8 cellular contexts compared by ENCODE assay signal in genomic region chr10:72297968-72298773, GRCh38. TPM values are rescaled to one million over a fixed set of nuclear protein-coding genes. Genes with fewer than 3 reads are reported as not detected.
A peak's percentile ranks its signal among the peaks of the same experiment; 100 is the strongest.
DNase-seq lines count a peak whose midpoint lies in the region; TF ChIP-seq lines count a peak whose summit lies in the region.

No MANE protein-coding gene starts in this region.

- no peaks in the 10 kb centered on the region for H3K27me3 Mint-ChIP-seq in activated naive CD4-positive, alpha-beta T cell treated with anti-CD3 and anti-CD28 coated beads, Interleukin-2, amount 50 U/mL, for 24 hours
- no peaks in the 10 kb centered on the region for H3K27me3 Mint-ChIP-seq in glutamatergic neuron (ENCODE audit: unreplicated experiment)

- H3K4me1 Mint-ChIP-seq in activated naive CD4-positive, alpha-beta T cell treated with anti-CD3 and anti-CD28 coated beads, Interleukin-2, amount 50 U/mL, for 24 hours = peaks cover 52% of the 10 kb centered on the region
- peaks cover 5% of the 10 kb centered on the region for H3K4me1 Mint-ChIP-seq in glutamatergic neuron (ENCODE audit: low read depth, unreplicated experiment)

- no peak for TF ChIP-seq CTCF in glutamatergic neuron (IDR thresholded peaks at IDR 0.05; ENCODE audit: partially characterized antibody, unreplicated experiment)
- TF ChIP-seq CTCF in osteoblast (IDR thresholded peaks at IDR 0.05; ENCODE audit: extremely low read depth, low read depth, low read length) = no peak

- no peaks in the 10 kb centered on the region for H3K9me3 Mint-ChIP-seq in activated naive CD4-positive, alpha-beta T cell treated with anti-CD3 and anti-CD28 coated beads, Interleukin-2, amount 50 U/mL, for 24 hours
- H3K9me3 Mint-ChIP-seq in glutamatergic neuron (ENCODE audit: unreplicated experiment) = peaks cover 2% of the 10 kb centered on the region

- H3K36me3 ChIP-seq in H7 (replicated peaks; ENCODE audit: control insufficient read depth, insufficient read depth, low read length) = no peaks in the 10 kb centered on the region
- H3K36me3 ChIP-seq in SJCRH30 = no peaks in the 10 kb centered on the region
- H3K36me3 ChIP-seq in osteoblast (ENCODE audit: insufficient read depth, low read length) = no peaks in the 10 kb centered on the region
- H3K36me3 ChIP-seq in thymus (ENCODE audit: control insufficient read depth, insufficient read depth) = no peaks in the 10 kb centered on the region

- H3K27me3 ChIP-seq in H7 (ENCODE audit: control insufficient read depth, insufficient read depth, low read length) (no peaks in the 10 kb centered on the region), SJCRH30 (no peaks in the 10 kb centered on the region), osteoblast (ENCODE audit: insufficient read depth, low read length) (no peaks in the 10 kb centered on the region), thymus (ENCODE audit: control insufficient read depth, insufficient read depth) (no peaks in the 10 kb centered on the region)

- H3K4me3 ChIP-seq in H7 (ENCODE audit: insufficient read depth, low read depth, low read length) = peak overlapping the region; percentile 75
- peak overlapping the region; percentile 60 for H3K4me3 ChIP-seq in SJCRH30
- peak overlapping the region; percentile 64 for H3K4me3 ChIP-seq in osteoblast (ENCODE audit: insufficient read depth, low read length)
- peak overlapping the region; percentile 52 for H3K4me3 ChIP-seq in thymus (ENCODE audit: low read length)

- 30% methylated on average over 44 of the region's 44 CpGs for WGBS in thymus

- peak overlapping the region; percentile 83 for H3K4me3 Mint-ChIP-seq in activated naive CD4-positive, alpha-beta T cell treated with anti-CD3 and anti-CD28 coated beads, Interleukin-2, amount 50 U/mL, for 24 hours
- peak overlapping the region; percentile 73 for H3K4me3 Mint-ChIP-seq in glutamatergic neuron (ENCODE audit: unreplicated experiment)

- H3K9me3 ChIP-seq in SJCRH30 (replicated peaks) = no peaks in the 10 kb centered on the region
- H3K9me3 ChIP-seq in osteoblast (ENCODE audit: low read depth, low read length) = no peaks in the 10 kb centered on the region
- no peaks in the 10 kb centered on the region for H3K9me3 ChIP-seq in thymus (ENCODE audit: control insufficient read depth)

- in situ Hi-C loops in G401 (cut with HindIII; ENCODE audit: low sequenced_read_pairs) = no loop called here

- H3K27ac ChIP-seq in SJCRH30 (no peak overlapping the region; the same call in 1 of the 2 replicates), osteoblast (ENCODE audit: low read depth, low read length) (peak overlapping the region; percentile 85), thymus (ENCODE audit: low read depth) (peak overlapping the region; percentile 95)

- H3K4me1 ChIP-seq in SJCRH30 (peaks cover 6% of the 10 kb centered on the region; the same call in 1 of the 2 replicates), osteoblast (ENCODE audit: insufficient read depth, low read length) (peaks cover 11% of the 10 kb centered on the region), thymus (ENCODE audit: control insufficient read depth, insufficient read depth, low read length) (peaks cover 30% of the 10 kb centered on the region)

- peak overlapping the region; percentile 99 for H3K27ac Mint-ChIP-seq in activated naive CD4-positive, alpha-beta T cell treated with anti-CD3 and anti-CD28 coated beads, Interleukin-2, amount 50 U/mL, for 24 hours
- H3K27ac Mint-ChIP-seq in glutamatergic neuron (ENCODE audit: unreplicated experiment) = peak overlapping the region; percentile 76

- H2AFZ ChIP-seq in osteoblast (ENCODE audit: low read length) = peak overlapping the region; percentile 83

- peaks cover 3% of the 10 kb centered on the region for H3K36me3 Mint-ChIP-seq in activated naive CD4-positive, alpha-beta T cell treated with anti-CD3 and anti-CD28 coated beads, Interleukin-2, amount 50 U/mL, for 24 hours
- no peaks in the 10 kb centered on the region for H3K36me3 Mint-ChIP-seq in glutamatergic neuron (ENCODE audit: unreplicated experiment)

- H3K4me2 ChIP-seq in osteoblast (ENCODE audit: insufficient read depth, low read length) = peak overlapping the region; percentile 68

- H3K79me2 ChIP-seq in osteoblast (ENCODE audit: insufficient read depth, low read length) = no peaks in the 10 kb centered on the region

- peak; percentile 99 for DNase-seq in G401 (ENCODE audit: low spot score)
- peak; percentile 99 for DNase-seq in H7
- DNase-seq in M059J (ENCODE audit: low read depth) = peak; percentile 97
- peak; percentile 98 for DNase-seq in SJCRH30
- DNase-seq in glutamatergic neuron = peak; percentile 95
- peak; percentile 100 for DNase-seq in osteoblast (ENCODE audit: insufficient read length, low spot score, missing footprints)

- H4K20me1 ChIP-seq in osteoblast (ENCODE audit: insufficient read depth, low read length) = no peaks in the 10 kb centered on the region

RNA-seq across cellular contexts. Expression of gene DDIT4, which starts 24.4 kb away (rescaled TPM):
- 192 and 262 TPM in 2 replicates for total RNA-seq in G401 (2014; rRNA removed; shearing (Covaris generic))
- total RNA-seq in H7 (2014; rRNA removed; shearing (Covaris generic)) = 54.2 and 123 TPM in 2 replicates
- 42.5 and 56.8 TPM in 2 replicates for total RNA-seq in M059J (2014; rRNA removed; shearing (Covaris generic))
- 84.5 and 94.2 TPM in 2 replicates for total RNA-seq in SJCRH30 (2014; rRNA removed; shearing (Covaris generic))
- total RNA-seq in glutamatergic neuron (ENCODE audit: unreplicated experiment) (153 TPM), osteoblast (366 and 522 TPM in 2 replicates)
- 628 TPM for polyA plus RNA-seq in thymus

RNA-seq across cellular contexts. Expression of gene DNAJB12, which starts 56.5 kb away (rescaled TPM):
- 22.6 and 23.1 TPM in 2 replicates for total RNA-seq in G401 (2014; rRNA removed; shearing (Covaris generic))
- total RNA-seq in H7 (2014; rRNA removed; shearing (Covaris generic)) = 18.8 and 19.3 TPM in 2 replicates
- 18.8 and 31.5 TPM in 2 replicates for total RNA-seq in M059J (2014; rRNA removed; shearing (Covaris generic))
- 20.8 and 22.3 TPM in 2 replicates for total RNA-seq in SJCRH30 (2014; rRNA removed; shearing (Covaris generic))
- total RNA-seq in glutamatergic neuron (ENCODE audit: unreplicated experiment) (23.0 TPM), osteoblast (48.0 and 52.5 TPM in 2 replicates)
- polyA plus RNA-seq in thymus = 14.6 TPM
